Comparison of ENCODE assay signal across 3 cellular contexts in genomic region chr4:6290256-6290655, GRCh38.
"Had no signal": no experiment of that assay in that cellular context is flagged by ENCODE, and none has a peak within 500 bp of the region (broad histone marks: within the 10 kb centered on the region; RNA-seq: fewer than 3 reads in every experiment).

No MANE protein-coding gene starts in this region.

- H3K4me3 ChIP-seq: GM12878 had no signal

- DNase-seq: GDM1, GF-D8 had no signal

- ATAC-seq: GM12878 had no signal
